ENCODE assay signal across 1 cellular context in the genomic region with DNA sequence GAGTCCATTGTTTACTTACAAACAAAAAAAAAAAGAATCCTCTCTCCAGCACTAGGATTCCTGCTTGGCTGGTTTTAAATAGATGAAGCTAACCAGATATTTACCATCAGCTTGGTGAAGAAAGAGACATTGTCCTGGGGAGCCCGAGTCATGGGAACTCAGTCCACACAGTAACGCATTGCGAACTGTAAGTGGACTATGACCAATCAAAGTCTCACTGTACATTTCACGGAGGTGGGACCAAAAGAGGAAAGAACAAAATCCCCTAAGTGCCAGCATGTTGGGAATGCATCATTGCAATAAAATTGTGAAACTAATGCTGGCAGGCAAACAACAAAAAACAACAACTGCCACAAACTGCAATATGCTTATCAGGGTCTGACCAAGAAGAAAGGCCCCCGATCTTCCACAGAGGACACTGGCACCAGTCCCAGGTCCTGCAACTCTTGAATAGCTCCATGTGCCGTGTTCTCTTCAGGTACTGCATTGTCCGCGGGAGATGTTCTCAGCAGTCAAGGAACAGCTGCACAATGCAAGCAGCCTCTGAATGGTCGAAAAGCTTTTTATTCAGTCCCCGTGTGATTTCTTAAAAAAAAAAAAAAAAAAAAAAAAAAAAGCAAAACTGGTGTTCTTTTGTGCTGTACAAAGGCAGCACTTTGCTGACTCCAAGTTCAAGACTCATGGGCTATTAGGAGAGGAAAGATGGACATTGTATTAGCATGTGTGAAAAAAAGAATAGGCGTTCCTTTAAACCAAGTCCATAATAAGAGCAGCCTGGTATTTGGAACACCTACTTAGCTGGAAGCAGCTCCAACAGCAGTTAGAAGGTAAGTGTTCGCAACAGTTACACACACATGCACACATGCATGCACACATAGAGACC.
TF ChIP-seq lines count a peak whose summit lies in the region.

No MANE protein-coding gene starts in this region.

TF ChIP-seq in HepG2, 621 proteins besides CTCF, POLR2A, EP300 and RAD21 (continued from another document and continues in another):
- TF ChIP-seq, protein P1, sequence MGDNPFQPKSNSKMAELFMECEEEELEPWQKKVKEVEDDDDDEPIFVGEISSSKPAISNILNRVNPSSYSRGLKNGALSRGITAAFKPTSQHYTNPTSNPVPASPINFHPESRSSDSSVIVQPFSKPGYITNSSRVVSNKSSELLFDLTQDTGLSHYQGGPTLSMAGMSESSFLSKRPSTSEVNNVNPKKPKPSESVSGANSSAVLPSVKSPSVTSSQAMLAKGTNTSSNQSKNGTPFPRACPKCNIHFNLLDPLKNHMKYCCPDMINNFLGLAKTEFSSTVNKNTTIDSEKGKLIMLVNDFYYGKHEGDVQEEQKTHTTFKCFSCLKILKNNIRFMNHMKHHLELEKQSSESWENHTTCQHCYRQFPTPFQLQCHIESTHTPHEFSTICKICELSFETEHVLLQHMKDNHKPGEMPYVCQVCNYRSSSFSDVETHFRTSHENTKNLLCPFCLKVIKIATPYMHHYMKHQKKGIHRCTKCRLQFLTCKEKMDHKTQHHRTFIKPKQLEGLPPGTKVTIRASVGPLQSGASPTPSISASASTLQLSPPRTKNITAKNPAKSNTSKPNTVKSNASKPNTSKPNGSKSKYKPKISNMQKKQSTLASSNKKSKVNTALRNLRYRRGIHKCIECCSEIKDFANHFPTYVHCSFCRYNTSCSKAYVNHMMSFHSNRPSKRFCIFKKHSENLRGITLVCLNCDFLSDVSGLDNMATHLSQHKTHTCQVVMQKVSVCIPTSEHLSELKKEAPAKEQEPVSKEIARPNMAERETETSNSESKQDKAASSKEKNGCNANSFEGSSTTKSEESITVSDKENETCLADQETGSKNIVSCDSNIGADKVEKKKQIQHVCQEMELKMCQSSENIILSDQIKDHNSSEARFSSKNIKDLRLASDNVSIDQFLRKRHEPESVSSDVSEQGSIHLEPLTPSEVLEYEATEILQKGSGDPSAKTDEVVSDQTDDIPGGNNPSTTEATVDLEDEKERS (CRISPR knock-in tag; IDR thresholded peaks at IDR 0.05) = no peak
- no peak for TF ChIP-seq KDM5A (IDR thresholded peaks at IDR 0.05; ENCODE audit: borderline replicate concordance, low read length)
- no peak for TF ChIP-seq ZBTB8A (CRISPR knock-in tag; IDR thresholded peaks at IDR 0.05; ENCODE audit: borderline replicate concordance, low read depth)
- no peak for TF ChIP-seq ZSCAN12 (CRISPR knock-in tag; IDR thresholded peaks at IDR 0.05)
- TF ChIP-seq POLR2AphosphoS5 (IDR thresholded peaks at IDR 0.05; ENCODE audit: low read depth, low read length) = no peak
- no peak for TF ChIP-seq ZNF550 (CRISPR knock-in tag; IDR thresholded peaks at IDR 0.05; ENCODE audit: borderline replicate concordance)
- TF ChIP-seq ZNF264 (CRISPR knock-in tag; IDR thresholded peaks at IDR 0.05) = no peak
- TF ChIP-seq NR2C2 (CRISPR knock-in tag; IDR thresholded peaks at IDR 0.05; ENCODE audit: borderline replicate concordance) = no peak
- TF ChIP-seq HNF4A (CRISPR knock-in tag; IDR thresholded peaks at IDR 0.05) = peak; percentile 87
- TF ChIP-seq FOSL2 (CRISPR knock-in tag; IDR thresholded peaks at IDR 0.05) = peak; percentile 70
- no peak for TF ChIP-seq ZBTB20 (CRISPR knock-in tag; IDR thresholded peaks at IDR 0.05; ENCODE audit: borderline replicate concordance, low read depth)
- peak; percentile 27; the same call in 1 of the 2 replicates for TF ChIP-seq TAF1 (CRISPR knock-in tag; IDR thresholded peaks at IDR 0.05)
- TF ChIP-seq MTA3 (CRISPR knock-in tag; IDR thresholded peaks at IDR 0.05) = no peak
- TF ChIP-seq ZNF782 (CRISPR knock-in tag; IDR thresholded peaks at IDR 0.05; ENCODE audit: borderline replicate concordance) = no peak
- TF ChIP-seq, protein P2, sequence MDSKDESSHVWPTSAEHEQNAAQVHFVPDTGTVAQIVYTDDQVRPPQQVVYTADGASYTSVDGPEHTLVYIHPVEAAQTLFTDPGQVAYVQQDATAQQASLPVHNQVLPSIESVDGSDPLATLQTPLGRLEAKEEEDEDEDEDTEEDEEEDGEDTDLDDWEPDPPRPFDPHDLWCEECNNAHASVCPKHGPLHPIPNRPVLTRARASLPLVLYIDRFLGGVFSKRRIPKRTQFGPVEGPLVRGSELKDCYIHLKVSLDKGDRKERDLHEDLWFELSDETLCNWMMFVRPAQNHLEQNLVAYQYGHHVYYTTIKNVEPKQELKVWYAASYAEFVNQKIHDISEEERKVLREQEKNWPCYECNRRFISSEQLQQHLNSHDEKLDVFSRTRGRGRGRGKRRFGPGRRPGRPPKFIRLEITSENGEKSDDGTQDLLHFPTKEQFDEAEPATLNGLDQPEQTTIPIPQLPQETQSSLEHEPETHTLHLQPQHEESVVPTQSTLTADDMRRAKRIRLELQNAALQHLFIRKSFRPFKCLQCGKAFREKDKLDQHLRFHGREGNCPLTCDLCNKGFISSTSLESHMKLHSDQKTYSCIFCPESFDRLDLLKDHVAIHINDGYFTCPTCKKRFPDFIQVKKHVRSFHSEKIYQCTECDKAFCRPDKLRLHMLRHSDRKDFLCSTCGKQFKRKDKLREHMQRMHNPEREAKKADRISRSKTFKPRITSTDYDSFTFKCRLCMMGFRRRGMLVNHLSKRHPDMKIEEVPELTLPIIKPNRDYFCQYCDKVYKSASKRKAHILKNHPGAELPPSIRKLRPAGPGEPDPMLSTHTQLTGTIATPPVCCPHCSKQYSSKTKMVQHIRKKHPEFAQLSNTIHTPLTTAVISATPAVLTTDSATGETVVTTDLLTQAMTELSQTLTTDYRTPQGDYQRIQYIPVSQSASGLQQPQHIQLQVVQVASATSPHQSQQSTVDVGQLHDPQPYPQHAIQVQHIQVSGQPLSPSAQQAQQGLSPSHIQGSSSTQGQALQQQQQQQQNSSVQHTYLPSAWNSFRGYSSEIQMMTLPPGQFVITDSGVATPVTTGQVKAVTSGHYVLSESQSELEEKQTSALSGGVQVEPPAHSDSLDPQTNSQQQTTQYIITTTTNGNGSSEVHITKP (CRISPR knock-in tag; IDR thresholded peaks at IDR 0.05; ENCODE audit: low read depth) = no peak
- TF ChIP-seq ZNF83 (CRISPR knock-in tag; IDR thresholded peaks at IDR 0.05; ENCODE audit: borderline replicate concordance) = no peak
- TF ChIP-seq, protein P3, sequence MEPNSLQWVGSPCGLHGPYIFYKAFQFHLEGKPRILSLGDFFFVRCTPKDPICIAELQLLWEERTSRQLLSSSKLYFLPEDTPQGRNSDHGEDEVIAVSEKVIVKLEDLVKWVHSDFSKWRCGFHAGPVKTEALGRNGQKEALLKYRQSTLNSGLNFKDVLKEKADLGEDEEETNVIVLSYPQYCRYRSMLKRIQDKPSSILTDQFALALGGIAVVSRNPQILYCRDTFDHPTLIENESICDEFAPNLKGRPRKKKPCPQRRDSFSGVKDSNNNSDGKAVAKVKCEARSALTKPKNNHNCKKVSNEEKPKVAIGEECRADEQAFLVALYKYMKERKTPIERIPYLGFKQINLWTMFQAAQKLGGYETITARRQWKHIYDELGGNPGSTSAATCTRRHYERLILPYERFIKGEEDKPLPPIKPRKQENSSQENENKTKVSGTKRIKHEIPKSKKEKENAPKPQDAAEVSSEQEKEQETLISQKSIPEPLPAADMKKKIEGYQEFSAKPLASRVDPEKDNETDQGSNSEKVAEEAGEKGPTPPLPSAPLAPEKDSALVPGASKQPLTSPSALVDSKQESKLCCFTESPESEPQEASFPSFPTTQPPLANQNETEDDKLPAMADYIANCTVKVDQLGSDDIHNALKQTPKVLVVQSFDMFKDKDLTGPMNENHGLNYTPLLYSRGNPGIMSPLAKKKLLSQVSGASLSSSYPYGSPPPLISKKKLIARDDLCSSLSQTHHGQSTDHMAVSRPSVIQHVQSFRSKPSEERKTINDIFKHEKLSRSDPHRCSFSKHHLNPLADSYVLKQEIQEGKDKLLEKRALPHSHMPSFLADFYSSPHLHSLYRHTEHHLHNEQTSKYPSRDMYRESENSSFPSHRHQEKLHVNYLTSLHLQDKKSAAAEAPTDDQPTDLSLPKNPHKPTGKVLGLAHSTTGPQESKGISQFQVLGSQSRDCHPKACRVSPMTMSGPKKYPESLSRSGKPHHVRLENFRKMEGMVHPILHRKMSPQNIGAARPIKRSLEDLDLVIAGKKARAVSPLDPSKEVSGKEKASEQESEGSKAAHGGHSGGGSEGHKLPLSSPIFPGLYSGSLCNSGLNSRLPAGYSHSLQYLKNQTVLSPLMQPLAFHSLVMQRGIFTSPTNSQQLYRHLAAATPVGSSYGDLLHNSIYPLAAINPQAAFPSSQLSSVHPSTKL (CRISPR knock-in tag; IDR thresholded peaks at IDR 0.05) = peak; percentile 78
- TF ChIP-seq, protein P4, sequence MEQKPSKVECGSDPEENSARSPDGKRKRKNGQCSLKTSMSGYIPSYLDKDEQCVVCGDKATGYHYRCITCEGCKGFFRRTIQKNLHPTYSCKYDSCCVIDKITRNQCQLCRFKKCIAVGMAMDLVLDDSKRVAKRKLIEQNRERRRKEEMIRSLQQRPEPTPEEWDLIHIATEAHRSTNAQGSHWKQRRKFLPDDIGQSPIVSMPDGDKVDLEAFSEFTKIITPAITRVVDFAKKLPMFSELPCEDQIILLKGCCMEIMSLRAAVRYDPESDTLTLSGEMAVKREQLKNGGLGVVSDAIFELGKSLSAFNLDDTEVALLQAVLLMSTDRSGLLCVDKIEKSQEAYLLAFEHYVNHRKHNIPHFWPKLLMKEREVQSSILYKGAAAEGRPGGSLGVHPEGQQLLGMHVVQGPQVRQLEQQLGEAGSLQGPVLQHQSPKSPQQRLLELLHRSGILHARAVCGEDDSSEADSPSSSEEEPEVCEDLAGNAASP (CRISPR knock-in tag; IDR thresholded peaks at IDR 0.05; ENCODE audit: borderline replicate concordance) = peak; percentile 45; the same call in 1 of the 2 replicates
- TF ChIP-seq ZNF615 (CRISPR knock-in tag; IDR thresholded peaks at IDR 0.05; ENCODE audit: borderline replicate concordance) = no peak
- TF ChIP-seq ZFP62 (CRISPR knock-in tag; IDR thresholded peaks at IDR 0.05) = no peak
- TF ChIP-seq ZNF678 (CRISPR knock-in tag; IDR thresholded peaks at IDR 0.05) = no peak
- TF ChIP-seq, protein P5, sequence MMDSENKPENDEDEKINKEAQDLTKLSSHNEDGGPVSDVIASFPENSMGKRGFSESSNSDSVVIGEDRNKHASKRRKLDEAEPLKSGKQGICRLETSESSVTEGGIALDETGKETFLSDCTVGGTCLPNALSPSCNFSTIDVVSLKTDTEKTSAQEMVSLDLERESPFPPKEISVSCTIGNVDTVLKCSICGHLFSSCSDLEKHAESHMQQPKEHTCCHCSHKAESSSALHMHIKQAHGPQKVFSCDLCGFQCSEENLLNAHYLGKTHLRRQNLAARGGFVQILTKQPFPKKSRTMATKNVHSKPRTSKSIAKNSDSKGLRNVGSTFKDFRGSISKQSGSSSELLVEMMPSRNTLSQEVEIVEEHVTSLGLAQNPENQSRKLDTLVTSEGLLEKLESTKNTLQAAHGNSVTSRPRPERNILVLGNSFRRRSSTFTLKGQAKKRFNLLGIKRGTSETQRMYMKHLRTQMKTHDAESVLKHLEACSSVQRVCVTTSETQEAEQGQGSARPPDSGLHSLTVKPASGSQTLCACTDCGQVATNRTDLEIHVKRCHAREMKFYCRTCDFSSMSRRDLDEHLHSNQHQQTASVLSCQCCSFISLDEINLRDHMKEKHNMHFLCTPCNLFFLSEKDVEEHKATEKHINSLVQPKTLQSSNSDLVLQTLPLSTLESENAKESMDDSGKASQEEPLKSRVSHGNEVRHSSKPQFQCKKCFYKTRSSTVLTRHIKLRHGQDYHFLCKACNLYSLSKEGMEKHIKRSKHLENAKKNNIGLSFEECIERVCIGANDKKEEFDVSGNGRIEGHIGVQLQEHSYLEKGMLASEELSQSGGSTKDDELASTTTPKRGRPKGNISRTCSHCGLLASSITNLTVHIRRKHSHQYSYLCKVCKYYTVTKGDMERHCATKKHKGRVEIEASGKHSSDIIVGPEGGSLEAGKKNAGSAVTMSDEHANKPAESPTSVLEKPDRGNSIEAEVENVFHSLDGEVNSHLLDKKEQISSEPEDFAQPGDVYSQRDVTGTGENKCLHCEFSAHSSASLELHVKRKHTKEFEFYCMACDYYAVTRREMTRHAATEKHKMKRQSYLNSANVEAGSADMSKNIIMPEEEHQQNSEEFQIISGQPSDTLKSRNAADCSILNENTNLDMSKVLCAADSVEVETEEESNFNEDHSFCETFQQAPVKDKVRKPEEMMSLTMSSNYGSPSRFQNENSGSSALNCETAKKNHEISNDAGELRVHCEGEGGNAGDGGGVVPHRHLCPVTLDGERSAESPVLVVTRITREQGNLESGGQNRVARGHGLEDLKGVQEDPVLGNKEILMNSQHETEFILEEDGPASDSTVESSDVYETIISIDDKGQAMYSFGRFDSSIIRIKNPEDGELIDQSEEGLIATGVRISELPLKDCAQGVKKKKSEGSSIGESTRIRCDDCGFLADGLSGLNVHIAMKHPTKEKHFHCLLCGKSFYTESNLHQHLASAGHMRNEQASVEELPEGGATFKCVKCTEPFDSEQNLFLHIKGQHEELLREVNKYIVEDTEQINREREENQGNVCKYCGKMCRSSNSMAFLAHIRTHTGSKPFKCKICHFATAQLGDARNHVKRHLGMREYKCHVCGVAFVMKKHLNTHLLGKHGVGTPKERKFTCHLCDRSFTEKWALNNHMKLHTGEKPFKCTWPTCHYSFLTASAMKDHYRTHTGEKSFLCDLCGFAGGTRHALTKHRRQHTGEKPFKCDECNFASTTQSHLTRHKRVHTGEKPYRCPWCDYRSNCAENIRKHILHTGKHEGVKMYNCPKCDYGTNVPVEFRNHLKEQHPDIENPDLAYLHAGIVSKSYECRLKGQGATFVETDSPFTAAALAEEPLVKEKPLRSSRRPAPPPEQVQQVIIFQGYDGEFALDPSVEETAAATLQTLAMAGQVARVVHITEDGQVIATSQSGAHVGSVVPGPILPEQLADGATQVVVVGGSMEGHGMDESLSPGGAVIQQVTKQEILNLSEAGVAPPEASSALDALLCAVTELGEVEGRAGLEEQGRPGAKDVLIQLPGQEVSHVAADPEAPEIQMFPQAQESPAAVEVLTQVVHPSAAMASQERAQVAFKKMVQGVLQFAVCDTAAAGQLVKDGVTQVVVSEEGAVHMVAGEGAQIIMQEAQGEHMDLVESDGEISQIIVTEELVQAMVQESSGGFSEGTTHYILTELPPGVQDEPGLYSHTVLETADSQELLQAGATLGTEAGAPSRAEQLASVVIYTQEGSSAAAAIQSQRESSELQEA (CRISPR knock-in tag; IDR thresholded peaks at IDR 0.05; ENCODE audit: not compliant biosample characterization) = no peak
- no peak for TF ChIP-seq ATRX (CRISPR knock-in tag; IDR thresholded peaks at IDR 0.05; ENCODE audit: borderline replicate concordance)
- TF ChIP-seq, protein P6, sequence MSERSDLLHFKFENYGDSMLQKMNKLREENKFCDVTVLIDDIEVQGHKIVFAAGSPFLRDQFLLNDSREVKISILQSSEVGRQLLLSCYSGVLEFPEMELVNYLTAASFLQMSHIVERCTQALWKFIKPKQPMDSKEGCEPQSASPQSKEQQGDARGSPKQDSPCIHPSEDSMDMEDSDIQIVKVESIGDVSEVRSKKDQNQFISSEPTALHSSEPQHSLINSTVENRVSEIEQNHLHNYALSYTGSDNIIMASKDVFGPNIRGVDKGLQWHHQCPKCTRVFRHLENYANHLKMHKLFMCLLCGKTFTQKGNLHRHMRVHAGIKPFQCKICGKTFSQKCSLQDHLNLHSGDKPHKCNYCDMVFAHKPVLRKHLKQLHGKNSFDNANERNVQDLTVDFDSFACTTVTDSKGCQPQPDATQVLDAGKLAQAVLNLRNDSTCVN (CRISPR knock-in tag; IDR thresholded peaks at IDR 0.05; ENCODE audit: borderline replicate concordance) = no peak
- TF ChIP-seq, protein P7, sequence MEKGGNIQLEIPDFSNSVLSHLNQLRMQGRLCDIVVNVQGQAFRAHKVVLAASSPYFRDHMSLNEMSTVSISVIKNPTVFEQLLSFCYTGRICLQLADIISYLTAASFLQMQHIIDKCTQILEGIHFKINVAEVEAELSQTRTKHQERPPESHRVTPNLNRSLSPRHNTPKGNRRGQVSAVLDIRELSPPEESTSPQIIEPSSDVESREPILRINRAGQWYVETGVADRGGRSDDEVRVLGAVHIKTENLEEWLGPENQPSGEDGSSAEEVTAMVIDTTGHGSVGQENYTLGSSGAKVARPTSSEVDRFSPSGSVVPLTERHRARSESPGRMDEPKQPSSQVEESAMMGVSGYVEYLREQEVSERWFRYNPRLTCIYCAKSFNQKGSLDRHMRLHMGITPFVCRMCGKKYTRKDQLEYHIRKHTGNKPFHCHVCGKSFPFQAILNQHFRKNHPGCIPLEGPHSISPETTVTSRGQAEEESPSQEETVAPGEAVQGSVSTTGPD (CRISPR knock-in tag; IDR thresholded peaks at IDR 0.05) = peak; percentile 72
- TF ChIP-seq MAFK (conservative IDR thresholded peaks at IDR 0.05 in 1 of 2, IDR thresholded peaks at IDR 0.05 in 1 of 2; ENCODE audit: low read length in 2 of 2) = no peak
